32 cellular contexts compared by ENCODE assay signal in the genomic region with DNA sequence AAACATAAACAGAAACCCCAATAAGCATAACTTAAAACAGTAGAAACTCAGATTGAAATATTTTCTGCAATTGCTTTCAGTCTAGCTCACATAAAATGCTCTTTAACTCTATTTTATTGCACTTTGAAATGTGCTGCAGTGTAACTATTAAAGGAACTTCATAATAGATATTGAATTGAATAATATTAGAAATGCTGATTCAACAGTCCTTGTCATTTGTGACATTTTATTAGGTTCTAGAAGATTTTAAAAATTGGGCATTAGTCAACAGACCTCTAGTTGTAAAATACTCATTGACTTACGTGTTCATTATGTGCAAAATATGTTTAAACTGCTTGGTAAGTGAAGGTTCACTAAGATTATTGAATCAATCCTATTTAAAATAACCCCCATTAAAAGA.
"Had no signal": no experiment of that assay in that cellular context is flagged by ENCODE, and none has a peak within 500 bp of the region (broad histone marks: within the 10 kb centered on the region; RNA-seq: fewer than 3 reads in every experiment).

No MANE protein-coding gene starts in this region.

- H3K27me3 ChIP-seq: adrenal gland, body of pancreas, brain microvascular endothelial cell, breast epithelium had no signal

- H3K36me3 ChIP-seq: adrenal gland, brain microvascular endothelial cell, breast epithelium had no signal

- H3K4me1 ChIP-seq: adrenal gland, body of pancreas, breast epithelium had no signal

- H3K27ac ChIP-seq: adrenal gland, body of pancreas, brain microvascular endothelial cell, breast epithelium, VCaP had no signal

- ATAC-seq: activated CD8-positive, alpha-beta T cell treated with anti-CD3 and anti-CD28 coated beads for 36 hours; activated naive CD4-positive, alpha-beta T cell treated with anti-CD3 and anti-CD28 coated beads, Interleukin-2, amount 50 U/mL, for 72 hours; activated T-cell treated with anti-CD3 and anti-CD28 coated beads, Interleukin-2, amount 50 U/mL, for 4 hours; activated T-cell treated with anti-CD3 and anti-CD28 coated beads, Interleukin-2, amount 50 U/mL, for 72 hours; activated T-helper 17 cell treated with anti-CD3 and anti-CD28 coated beads, Interleukin-2, amount 50 U/mL, for 72 hours; body of pancreas had no signal

- DNase-seq: activated B cell treated with CpG ODN at 0.5 μM for 24 hours; activated CD4-positive, alpha-beta memory T cell treated with anti-CD3 and anti-CD28 coated beads for 36 hours; activated CD4-positive, alpha-beta T cell treated with anti-CD3 and anti-CD28 coated beads for 4 hours; activated CD4-positive, alpha-beta T cell treated with anti-CD3 and anti-CD28 coated beads, Interleukin-2, amount 10 ng/mL, durations not matched to agents 24 days and 14 days; activated CD4-positive, alpha-beta T cell treated with anti-CD3 and anti-CD28 coated beads, Interleukin-2, amount 50 U/mL, for 1 hour; activated CD4-positive, alpha-beta T cell treated with anti-CD3 and anti-CD28 coated beads, Interleukin-2, amount 50 U/mL, for 4 hours; activated CD4-positive, CD25-positive, alpha-beta regulatory T cell treated with anti-CD3 and anti-CD28 coated beads, Interleukin-2, amount 50 U/mL, for 72 hours; activated CD8-positive, alpha-beta memory T cell treated with anti-CD3 and anti-CD28 coated beads, Interleukin-2, amount 50 U/mL, for 4 hours; activated CD8-positive, alpha-beta T cell treated with anti-CD3 and anti-CD28 coated beads for 36 hours; activated effector memory CD4-positive, alpha-beta T cell treated with anti-CD3 and anti-CD28 coated beads, Interleukin-2, amount 50 U/mL, for 16 hours; activated gamma-delta T cell treated with Interleukin-2 at 50 U/mL for 16 hours; activated naive CD4-positive, alpha-beta T cell; activated naive CD4-positive, alpha-beta T cell treated with anti-CD3 and anti-CD28 coated beads for 36 hours; activated naive CD4-positive, alpha-beta T cell treated with anti-CD3 and anti-CD28 coated beads, Interleukin-2, amount 50 U/mL, for 16 hours; activated naive CD8-positive, alpha-beta T cell treated with anti-CD3 and anti-CD28 coated beads for 36 hours; activated T-cell treated with anti-CD3 and anti-CD28 coated beads for 4 hours; activated T-cell treated with anti-CD3 and anti-CD28 coated beads, Interleukin-2, amount 50 U/mL, for 1 hour; activated T-cell treated with anti-CD3 and anti-CD28 coated beads, Interleukin-2, amount 50 U/mL, for 4 hours; activated T-cell treated with anti-CD3 and anti-CD28 coated beads, Interleukin-2, amount 50 U/mL, for 72 hours; adrenal gland; amniotic stem cell; aorta; body of pancreas; brain microvascular endothelial cell; central memory CD4-positive, alpha-beta T cell; T-helper 2 cell; T-helper 9 cell had no signal

- H3K9me3 ChIP-seq: adrenal gland, body of pancreas had no signal

- H3K4me3 ChIP-seq: adrenal gland, body of pancreas, breast epithelium had no signal

- FAIRE-seq: astrocyte had no signal
